Comparison of ENCODE assay signal across 9 cellular contexts in genomic region chr3:61637088-61638051, GRCh38.
DNase-seq lines count a peak whose midpoint lies in the region; ATAC-seq and TF ChIP-seq lines count a peak whose summit lies in the region.
"Had no signal": no experiment of that assay in that cellular context is flagged by ENCODE, and none has a peak within 500 bp of the region (broad histone marks: within the 10 kb centered on the region; RNA-seq: fewer than 3 reads in every experiment).

No MANE protein-coding gene starts in this region.

- H3F3A ChIP-seq in smooth muscle cell (ENCODE audit: low read depth): peaks cover 7% of the 10 kb centered on the region

- H3K27ac Mint-ChIP-seq in endothelial cell (ENCODE audit: unreplicated experiment): no peak overlapping the region
- H3K27ac Mint-ChIP-seq: dendritic cell treated with granulocyte-macrophage colony-stimulating factor and Interleukin-4, amounts not matched to agents 40 ng/mL and 50 ng/mL, for 4 days had no signal

- intact Hi-C loops in esophagus muscularis mucosa (cut with DNase I): no loop called here

- peaks cover 99% of the 10 kb centered on the region for H4K20me1 ChIP-seq in smooth muscle cell (ENCODE audit: low read depth)

- H3K9ac ChIP-seq in smooth muscle cell (ENCODE audit: low read depth): no peak overlapping the region

- TF ChIP-seq EP300 in esophagus muscularis mucosa (IDR thresholded peaks at IDR 0.05): no peak

- peaks cover 15 to 19% (median 16%) of the 10 kb centered on the region in 4 donors for H3K4me1 ChIP-seq in esophagus muscularis mucosa
- no peaks in the 10 kb centered on the region for H3K4me1 ChIP-seq in smooth muscle cell (ENCODE audit: low read depth)

- TF ChIP-seq POLR2A in esophagus muscularis mucosa (IDR thresholded peaks at IDR 0.05; ENCODE audit: low read depth): no peak

- H3K4me3 Mint-ChIP-seq in endothelial cell (ENCODE audit: unreplicated experiment): no peak overlapping the region
- H3K4me3 Mint-ChIP-seq: dendritic cell treated with granulocyte-macrophage colony-stimulating factor and Interleukin-4, amounts not matched to agents 40 ng/mL and 50 ng/mL, for 4 days had no signal

- peaks cover 15% of the 10 kb centered on the region for H3K4me1 Mint-ChIP-seq in endothelial cell (ENCODE audit: unreplicated experiment)

- TF ChIP-seq CTCF in esophagus muscularis mucosa (IDR thresholded peaks at IDR 0.05) (no peak), smooth muscle cell (IDR thresholded peaks at IDR 0.05; ENCODE audit: borderline replicate concordance, insufficient read depth, poor library complexity, severe bottlenecking) (no peak), endothelial cell (IDR thresholded peaks at IDR 0.05; ENCODE audit: unreplicated experiment) (no peak)

- no peaks in the 10 kb centered on the region for H3K9me3 Mint-ChIP-seq in endothelial cell (ENCODE audit: unreplicated experiment)
- H3K9me3 Mint-ChIP-seq: dendritic cell treated with granulocyte-macrophage colony-stimulating factor and Interleukin-4, amounts not matched to agents 40 ng/mL and 50 ng/mL, for 4 days had no signal

- H2AFZ ChIP-seq in smooth muscle cell (ENCODE audit: low read depth): no peak overlapping the region

- peaks cover 1% of the 10 kb centered on the region for H3K27me3 Mint-ChIP-seq in endothelial cell (ENCODE audit: unreplicated experiment)
- H3K27me3 Mint-ChIP-seq: dendritic cell treated with granulocyte-macrophage colony-stimulating factor and Interleukin-4, amounts not matched to agents 40 ng/mL and 50 ng/mL, for 4 days had no signal

- H3K79me2 ChIP-seq in smooth muscle cell (ENCODE audit: low read depth): peaks cover 45% of the 10 kb centered on the region

- peaks cover 4% of the 10 kb centered on the region for H3K36me3 Mint-ChIP-seq in endothelial cell (ENCODE audit: low read depth, unreplicated experiment)

- no peaks in the 10 kb centered on the region for H3K36me3 ChIP-seq in esophagus muscularis mucosa
- no peaks in the 10 kb centered on the region for H3K36me3 ChIP-seq in smooth muscle cell (ENCODE audit: low read depth)

- H3K9me3 ChIP-seq in esophagus muscularis mucosa (no peaks in the 10 kb centered on the region), smooth muscle cell (replicated peaks; ENCODE audit: low read depth) (no peaks in the 10 kb centered on the region)

- peak; percentile 4 for DNase-seq in GM19240 (ENCODE audit: insufficient read length, low spot score)
- DNase-seq in esophagus muscularis mucosa (ENCODE audit: extremely low spot score): no peak
- DNase-seq in smooth muscle cell (lab: John Stamatoyannopoulos, UW; ENCODE audit: unreplicated experiment): no peak
- no peak for DNase-seq in NCI-H2171 treated with DMSO at 0.1 percent for 48 hours (lab: John Stamatoyannopoulos, UW)
- DNase-seq in endothelial cell (ENCODE audit: low spot score): no peak
- DNase-seq in activated CD8-positive, alpha-beta memory T cell treated with anti-CD3 and anti-CD28 coated beads, Interleukin-2, amount 50 U/mL, for 48 hours: no peak
- no peak for DNase-seq in NCI-H748 treated with DMSO at 0.1 percent for 48 hours (lab: John Stamatoyannopoulos, UW)

- H3K27ac ChIP-seq in esophagus muscularis mucosa (replicated peaks in 1 of 4) (peak overlapping the region; percentile 50 to 63 (median 56)), smooth muscle cell (ENCODE audit: low read depth) (peak overlapping the region; percentile 47)

- ATAC-seq in HG03159 (IDR thresholded peaks at IDR 0.05; ENCODE audit: unreplicated experiment): peak; percentile 83

- WGBS in esophagus muscularis mucosa: 34% methylated on average over 16 of the region's 16 CpGs
- 21% methylated on average over 16 of the region's 16 CpGs for WGBS in smooth muscle cell (ENCODE audit: low lambda C conversion rate)

- H3K4me3 ChIP-seq in esophagus muscularis mucosa (peak overlapping the region; percentile 24 to 46 (median 34)), smooth muscle cell (peak overlapping the region; percentile 35)

- H3K27me3 ChIP-seq in esophagus muscularis mucosa (no peaks in the 10 kb centered on the region), smooth muscle cell (ENCODE audit: low read depth) (no peaks in the 10 kb centered on the region)

- peak overlapping the region; percentile 78 for H3K4me2 ChIP-seq in smooth muscle cell
